Comparison of ENCODE assay signal across 8 cellular contexts in genomic region chr1:227729881-227730629, GRCh38. TPM values are rescaled to one million over a fixed set of nuclear protein-coding genes. Genes with fewer than 3 reads are reported as not detected.
A peak's percentile ranks its signal among the peaks of the same experiment; 100 is the strongest.
DNase-seq lines count a peak whose midpoint lies in the region; ATAC-seq and TF ChIP-seq lines count a peak whose summit lies in the region.

No MANE protein-coding gene starts in this region.

- no peak overlapping the region for H3K27ac ChIP-seq in foreskin keratinocyte

- peaks cover 29% of the 10 kb centered on the region for H3K36me3 Mint-ChIP-seq in Caco-2 (ENCODE audit: insufficient read depth, unreplicated experiment)

- 0 out of 2 replicates have a peak, but pooled peaks cover 3% of the 10 kb centered on the region for H3K36me3 ChIP-seq in Caco-2 (ENCODE audit: control insufficient read depth, insufficient read depth, low read length)

- peak; percentile 25 for ATAC-seq in GM21360 (IDR thresholded peaks at IDR 0.05; ENCODE audit: unreplicated experiment)
- ATAC-seq in foreskin keratinocyte, result peak; percentile 26
- ATAC-seq in omental fat pad (ENCODE audit: low FRiP score), result peak; percentile 36
- ATAC-seq in GM18870 (IDR thresholded peaks at IDR 0.05; ENCODE audit: unreplicated experiment), result no peak

- no peak overlapping the region for H3K27ac Mint-ChIP-seq in Caco-2 (ENCODE audit: unreplicated experiment)

- H3K9me3 ChIP-seq in Caco-2, result 0 out of 2 replicates have a peak, but pooled peaks cover 4% of the 10 kb centered on the region

- TF ChIP-seq CTCF in Caco-2 (IDR thresholded peaks at IDR 0.05; ENCODE audit: insufficient read depth in 1 of 2, low read depth in 1 of 2, low read length in 1 of 2, severe bottlenecking in 1 of 2, unreplicated experiment in 1 of 2) (peak; percentile 59 to 67), foreskin keratinocyte (conservative IDR thresholded peaks at IDR 0.05) (peak; percentile 73), omental fat pad (IDR thresholded peaks at IDR 0.05) (peak in 2 of 3 donors; percentile 31 to 38)

- CTCF ChIA-PET in Caco-2 (lab: Charles Lee), result no interaction called here

- H3K27me3 ChIP-seq in Caco-2 (replicated peaks; ENCODE audit: control insufficient read depth, insufficient read depth, low read length) (no peaks in the 10 kb centered on the region), foreskin keratinocyte (no peaks in the 10 kb centered on the region)

- POLR2A ChIA-PET in Caco-2 (lab: Charles Lee), result no interaction called here

- H3K27me3 Mint-ChIP-seq in Caco-2 (ENCODE audit: insufficient read depth, unreplicated experiment), result no peaks in the 10 kb centered on the region

- no TSS peak for BruUV-seq in Caco-2 (replicated peaks; lab: Mats Ljungman, UMichigan)

- DNase-seq in Caco-2 (peak in 1 of 2 experiments; percentile 40), NCI-H460 (ENCODE audit: extremely low read depth, low read depth) (peak; percentile 44), foreskin keratinocyte (peak in 1 of 2 donors; percentile 51), omental fat pad (ENCODE audit: low spot score) (peak; percentile 44), HPDE6-E6E7 (ENCODE audit: extremely low spot score) (no peak)
- DNase-seq in activated T-cell treated with anti-CD3 and anti-CD28 coated beads, Interleukin-2, amount 50 U/mL, for 48 hours, result peak; percentile 62 to 71

- intact Hi-C loops in Caco-2 (cut with micrococcal nuclease; ENCODE audit: unreplicated experiment), result loop anchor here (10.0 kb wide), 1 partner anchor 245 kb away; no protein-coding TSS in a partner anchor

- H3K4me1 Mint-ChIP-seq in Caco-2 (ENCODE audit: low read depth, unreplicated experiment), result peaks cover 6% of the 10 kb centered on the region

- no peaks in the 10 kb centered on the region for H3K9me3 Mint-ChIP-seq in Caco-2 (ENCODE audit: unreplicated experiment)

- H3K4me1 ChIP-seq in Caco-2, result peaks cover 15% of the 10 kb centered on the region
- peaks cover 4% of the 10 kb centered on the region for H3K4me1 ChIP-seq in foreskin keratinocyte

- peak overlapping the region; percentile 29 for H3K4me3 Mint-ChIP-seq in Caco-2 (ENCODE audit: unreplicated experiment)

- no peak overlapping the region for H3K4me3 ChIP-seq in Caco-2 (ENCODE audit: low read depth, low read length)

RNA-seq across cellular contexts. Expression of gene JMJD4, which starts 5.0 kb away (rescaled TPM):
- total RNA-seq in Caco-2 (2022), result 25.3 and 27.1 TPM in 2 replicates
- total RNA-seq in NCI-H460 (2014; rRNA removed; shearing (Covaris generic)), result 15.9 and 22.0 TPM in 2 replicates
- 77.3 and 105 TPM in 2 replicates for polyA plus RNA-seq in NCI-H460 (2014; cell fraction: nucleus; rRNA removed)
- total RNA-seq in foreskin keratinocyte, result 24.2 and 26.2 TPM in 2 replicates
- polyA plus RNA-seq in foreskin keratinocyte, result 23.6 and 24.6 TPM in 2 replicates
- total RNA-seq in omental fat pad, result 10 to 100 TPM; 22.7 to 33.9 (median 25.1) TPM

RNA-seq across cellular contexts. Expression of gene SNAP47, which starts 5.2 kb away (rescaled TPM):
- total RNA-seq in Caco-2 (2022) (29.1 and 30.3 TPM in 2 replicates), foreskin keratinocyte (30.9 and 33.1 TPM in 2 replicates), omental fat pad (10 to 100 TPM; 23.7 to 63.2 (median 31.2) TPM)
- 44.1 and 47.2 TPM in 2 replicates for total RNA-seq in NCI-H460 (2014; rRNA removed; shearing (Covaris generic))
- 42.3 and 48.2 TPM in 2 replicates for polyA plus RNA-seq in NCI-H460 (2014; cell fraction: nucleus; rRNA removed)
- 25.1 and 27.0 TPM in 2 replicates for polyA plus RNA-seq in foreskin keratinocyte
